In the genomic region with DNA sequence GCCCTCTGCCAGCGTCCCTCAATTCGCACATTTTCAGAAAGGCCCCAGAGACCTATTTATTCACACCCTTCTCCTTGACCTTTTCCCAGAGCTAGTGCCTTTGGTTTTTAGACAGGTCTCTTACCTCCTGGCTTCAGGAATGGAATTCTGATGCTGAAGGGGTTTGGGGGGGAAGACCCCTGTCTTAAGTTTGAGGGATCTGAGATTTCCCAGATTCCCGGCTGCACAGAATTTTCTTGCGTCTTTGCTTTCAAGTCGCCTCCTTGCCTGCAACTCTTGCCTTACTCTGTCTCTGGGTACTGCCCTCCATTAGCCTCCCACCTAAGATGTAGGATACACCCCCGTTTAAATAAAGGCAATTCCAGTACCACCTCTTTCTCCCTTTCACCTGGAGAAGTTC, we compare ENCODE assay signal across 9 cellular contexts. TPM values are rescaled to one million over a fixed set of nuclear protein-coding genes. Genes with fewer than 3 reads are reported as not detected.
A peak's percentile ranks its signal among the peaks of the same experiment; 100 is the strongest.
DNase-seq lines count a peak whose midpoint lies in the region; ATAC-seq, FAIRE-seq and TF ChIP-seq lines count a peak whose summit lies in the region.
"Had no signal": no experiment of that assay in that cellular context is flagged by ENCODE, and none has a peak within 500 bp of the region (broad histone marks: within the 10 kb centered on the region; RNA-seq: fewer than 3 reads in every experiment).

No MANE protein-coding gene starts in this region.

- DNase-seq in activated CD4-positive, alpha-beta T cell treated with anti-CD3 and anti-CD28 coated beads, Interleukin-2, amount 10 ng/mL, durations not matched to agents 24 days and 14 days = peak; percentile 65
- no peak for DNase-seq in activated CD4-positive, alpha-beta T cell treated with anti-CD3 and anti-CD28 coated beads for 1 hour
- no peak for DNase-seq in activated T-helper 1 cell treated with anti-CD3 and anti-CD28 coated beads, Interleukin-12 subunit alpha, Interleukin-12 subunit beta, Interleukin-2, Interleukin-4 antibody, amounts not matched to agents 30 ng/mL and 10 ng/mL and 1 ng/mL, durations not matched to agents 14 hours and 24 hours and 36 hours (ENCODE audit: low spot score)
- no peak for DNase-seq in kidney
- DNase-seq in stimulated activated naive CD8-positive, alpha-beta T cell treated with anti-CD3 and anti-CD28 coated beads, Interleukin-15, amount 100 ng/mL, for 72 hours = no peak
- no peak for DNase-seq in DMS 273 treated with DMSO at 0.1 percent for 48 hours (lab: John Stamatoyannopoulos, UW)
- DNase-seq: NCI-H526 treated with DMSO at 0.1 percent for 48 hours had no signal

- H3K9ac ChIP-seq in kidney (ENCODE audit: low read length in 2 of 2) = peak overlapping the region; percentile 78 to 79

- H3K27ac Mint-ChIP-seq in activated CD4-positive, alpha-beta T cell treated with anti-CD3 and anti-CD28 coated beads, Interleukin-2, amount 10 ng/mL, durations not matched to agents 24 days and 14 days = peak overlapping the region; percentile 93
- H3K27ac Mint-ChIP-seq in activated T-helper 1 cell treated with anti-CD3 and anti-CD28 coated beads, Interleukin-12 subunit alpha, Interleukin-12 subunit beta, Interleukin-2, Interleukin-4 antibody, amounts not matched to agents 30 ng/mL and 10 ng/mL and 1 ng/mL, durations not matched to agents 14 hours and 24 hours and 36 hours = peak overlapping the region; percentile 95
- peak overlapping the region; percentile 83 to 97 for H3K27ac Mint-ChIP-seq in stimulated activated naive CD8-positive, alpha-beta T cell treated with anti-CD3 and anti-CD28 coated beads, Interleukin-15, amount 100 ng/mL, for 72 hours

- H3K9me3 ChIP-seq in kidney (ENCODE audit: control insufficient read depth in 1 of 2, low read length in 2 of 2) = no peaks in the 10 kb centered on the region

- H3K9me3 Mint-ChIP-seq in activated CD4-positive, alpha-beta T cell treated with anti-CD3 and anti-CD28 coated beads, Interleukin-2, amount 10 ng/mL, durations not matched to agents 24 days and 14 days = no peaks in the 10 kb centered on the region
- no peaks in the 10 kb centered on the region for H3K9me3 Mint-ChIP-seq in activated T-helper 1 cell treated with anti-CD3 and anti-CD28 coated beads, Interleukin-12 subunit alpha, Interleukin-12 subunit beta, Interleukin-2, Interleukin-4 antibody, amounts not matched to agents 30 ng/mL and 10 ng/mL and 1 ng/mL, durations not matched to agents 14 hours and 24 hours and 36 hours
- no peaks in the 10 kb centered on the region for H3K9me3 Mint-ChIP-seq in stimulated activated naive CD8-positive, alpha-beta T cell treated with anti-CD3 and anti-CD28 coated beads, Interleukin-15, amount 100 ng/mL, for 72 hours

- peaks cover 17% of the 10 kb centered on the region for H3K27me3 Mint-ChIP-seq in activated CD4-positive, alpha-beta T cell treated with anti-CD3 and anti-CD28 coated beads, Interleukin-2, amount 10 ng/mL, durations not matched to agents 24 days and 14 days
- peaks cover 17% of the 10 kb centered on the region for H3K27me3 Mint-ChIP-seq in activated T-helper 1 cell treated with anti-CD3 and anti-CD28 coated beads, Interleukin-12 subunit alpha, Interleukin-12 subunit beta, Interleukin-2, Interleukin-4 antibody, amounts not matched to agents 30 ng/mL and 10 ng/mL and 1 ng/mL, durations not matched to agents 14 hours and 24 hours and 36 hours (ENCODE audit: insufficient read depth)
- H3K27me3 Mint-ChIP-seq in stimulated activated naive CD8-positive, alpha-beta T cell treated with anti-CD3 and anti-CD28 coated beads, Interleukin-15, amount 100 ng/mL, for 72 hours = peaks cover 21% of the 10 kb centered on the region

- peaks cover 0 to 9% of the 10 kb centered on the region in 2 donors for H3K4me1 ChIP-seq in kidney (ENCODE audit: control insufficient read depth in 1 of 2, insufficient read depth in 1 of 2, low read depth in 1 of 2, low read length in 2 of 2)

- intact Hi-C loops in activated CD4-positive, alpha-beta T cell treated with anti-CD3 and anti-CD28 coated beads, Interleukin-2, amount 10 ng/mL, durations not matched to agents 24 days and 14 days (cut with micrococcal nuclease) = loop anchor here (10.0 kb wide), 3 partner anchors 532 to 968 kb away; no protein-coding TSS in a partner anchor
- intact Hi-C loops in activated T-helper 1 cell treated with anti-CD3 and anti-CD28 coated beads, Interleukin-12 subunit alpha, Interleukin-12 subunit beta, Interleukin-2, Interleukin-4 antibody, amounts not matched to agents 30 ng/mL and 10 ng/mL and 1 ng/mL, durations not matched to agents 14 hours and 24 hours and 36 hours (cut with micrococcal nuclease) = loop anchor here (2.0 to 10.0 kb wide), 4 partner anchors 14 to 1018 kb away; a partner anchor contains a TSS
- intact Hi-C loops in kidney (cut with DNase I) = no loop called here

- ATAC-seq in stimulated activated naive CD8-positive, alpha-beta T cell treated with anti-CD3 and anti-CD28 coated beads, Interleukin-15, amount 100 ng/mL, for 72 hours = no peak
- no peak for ATAC-seq in HG03139 (IDR thresholded peaks at IDR 0.05; ENCODE audit: unreplicated experiment)
- ATAC-seq in HG03354 (IDR thresholded peaks at IDR 0.05; ENCODE audit: poor library complexity, severe bottlenecking, unreplicated experiment) = no peak

- peaks cover 55% of the 10 kb centered on the region for H3K4me1 Mint-ChIP-seq in activated CD4-positive, alpha-beta T cell treated with anti-CD3 and anti-CD28 coated beads, Interleukin-2, amount 10 ng/mL, durations not matched to agents 24 days and 14 days
- peaks cover 65% of the 10 kb centered on the region for H3K4me1 Mint-ChIP-seq in activated T-helper 1 cell treated with anti-CD3 and anti-CD28 coated beads, Interleukin-12 subunit alpha, Interleukin-12 subunit beta, Interleukin-2, Interleukin-4 antibody, amounts not matched to agents 30 ng/mL and 10 ng/mL and 1 ng/mL, durations not matched to agents 14 hours and 24 hours and 36 hours (ENCODE audit: low read depth)
- peaks cover 69% of the 10 kb centered on the region for H3K4me1 Mint-ChIP-seq in stimulated activated naive CD8-positive, alpha-beta T cell treated with anti-CD3 and anti-CD28 coated beads, Interleukin-15, amount 100 ng/mL, for 72 hours

- H3K4me3 ChIP-seq in kidney (ENCODE audit: low read length in 2 of 2) = peak overlapping the region; percentile 62 to 66

- peaks cover 64% of the 10 kb centered on the region for H3K36me3 Mint-ChIP-seq in activated CD4-positive, alpha-beta T cell treated with anti-CD3 and anti-CD28 coated beads, Interleukin-2, amount 10 ng/mL, durations not matched to agents 24 days and 14 days (ENCODE audit: low read depth)
- peaks cover 49% of the 10 kb centered on the region for H3K36me3 Mint-ChIP-seq in activated T-helper 1 cell treated with anti-CD3 and anti-CD28 coated beads, Interleukin-12 subunit alpha, Interleukin-12 subunit beta, Interleukin-2, Interleukin-4 antibody, amounts not matched to agents 30 ng/mL and 10 ng/mL and 1 ng/mL, durations not matched to agents 14 hours and 24 hours and 36 hours (ENCODE audit: low read depth)

- H3K27ac ChIP-seq in kidney (ENCODE audit: low read depth in 2 of 2, low read length in 2 of 2) = peak overlapping the region; percentile 66 to 82

- no peaks in the 10 kb centered on the region for H3K36me3 ChIP-seq in kidney (ENCODE audit: control insufficient read depth in 1 of 2, insufficient read depth in 2 of 2, low read length in 2 of 2)

- no peak for FAIRE-seq in kidney (lab: Jason Lieb, UNC)

- H3K4me3 Mint-ChIP-seq in activated CD4-positive, alpha-beta T cell treated with anti-CD3 and anti-CD28 coated beads, Interleukin-2, amount 10 ng/mL, durations not matched to agents 24 days and 14 days = peak overlapping the region; percentile 90
- H3K4me3 Mint-ChIP-seq in activated T-helper 1 cell treated with anti-CD3 and anti-CD28 coated beads, Interleukin-12 subunit alpha, Interleukin-12 subunit beta, Interleukin-2, Interleukin-4 antibody, amounts not matched to agents 30 ng/mL and 10 ng/mL and 1 ng/mL, durations not matched to agents 14 hours and 24 hours and 36 hours = peak overlapping the region; percentile 98
- H3K4me3 Mint-ChIP-seq in stimulated activated naive CD8-positive, alpha-beta T cell treated with anti-CD3 and anti-CD28 coated beads, Interleukin-15, amount 100 ng/mL, for 72 hours = peak overlapping the region; percentile 76 to 89

- TF ChIP-seq CTCF in kidney (IDR thresholded peaks at IDR 0.05; ENCODE audit: borderline replicate concordance, extremely low read depth, insufficient read depth) = no peak

RNA-seq across cellular contexts. Expression of a gene that starts 1.9 kb away (rescaled TPM):
- total RNA-seq in activated CD4-positive, alpha-beta T cell treated with anti-CD3 and anti-CD28 coated beads, Interleukin-2, amount 10 ng/mL, durations not matched to agents 24 days and 14 days = 79.7 and 81.0 TPM in 2 replicates
- 79.5 TPM in 2 replicates for total RNA-seq in activated T-helper 1 cell treated with anti-CD3 and anti-CD28 coated beads, Interleukin-12 subunit alpha, Interleukin-12 subunit beta, Interleukin-2, Interleukin-4 antibody, amounts not matched to agents 30 ng/mL and 10 ng/mL and 1 ng/mL, durations not matched to agents 14 hours and 24 hours and 36 hours
- 23.5 TPM for total RNA-seq in kidney
- 45.9 TPM for polyA plus RNA-seq in kidney (ENCODE audit: insufficient read depth, low read depth, low replicate concordance)
